Comparison of ENCODE assay signal across 27 cellular contexts in genomic region chr16:87330257-87330624, GRCh38.
"Had no signal": no experiment of that assay in that cellular context is flagged by ENCODE, and none has a peak within 500 bp of the region (broad histone marks: within the 10 kb centered on the region; RNA-seq: fewer than 3 reads in every experiment).

No MANE protein-coding gene starts in this region.

- H3K27me3 Mint-ChIP-seq: activated CD8-positive, alpha-beta memory T cell treated with anti-CD3 and anti-CD28 coated beads, Interleukin-2, amount 10 ng/mL, durations not matched to agents 7 days and 5 days; activated naive CD4-positive, alpha-beta T cell treated with anti-CD3 and anti-CD28 coated beads, Interleukin-2, amount 50 U/mL, for 24 hours; activated T-cell treated with anti-CD3 and anti-CD28 coated beads, Interleukin-2, amount 50 U/mL, for 24 hours; brain had no signal

- H3K36me3 Mint-ChIP-seq: activated naive CD4-positive, alpha-beta T cell treated with anti-CD3 and anti-CD28 coated beads, Interleukin-2, amount 50 U/mL, for 24 hours had no signal

- H3K9me3 Mint-ChIP-seq: activated naive CD4-positive, alpha-beta T cell treated with anti-CD3 and anti-CD28 coated beads, Interleukin-2, amount 50 U/mL, for 24 hours; activated T-cell treated with anti-CD3 and anti-CD28 coated beads, Interleukin-2, amount 50 U/mL, for 24 hours; activated T-helper 1 cell treated with anti-CD3 and anti-CD28 coated beads, Interleukin-12 subunit alpha, Interleukin-12 subunit beta, Interleukin-2, Interleukin-4 antibody, amounts not matched to agents 30 ng/mL and 10 ng/mL and 1 ng/mL, durations not matched to agents 14 hours and 24 hours and 36 hours; brain; T-helper 1 cell treated with Interleukin-12 subunit alpha and Interleukin-12 subunit beta and Interleukin-4 antibody, amounts not matched to agents 30 μg/mL and 1 μg/mL, for 36 hours; WTC11 had no signal

- H3K27ac Mint-ChIP-seq: activated naive CD4-positive, alpha-beta T cell treated with anti-CD3 and anti-CD28 coated beads, Interleukin-2, amount 50 U/mL, for 24 hours; activated T-cell treated with anti-CD3 and anti-CD28 coated beads, Interleukin-2, amount 50 U/mL, for 24 hours; activated T-helper 1 cell treated with anti-CD3 and anti-CD28 coated beads, Interleukin-12 subunit alpha, Interleukin-12 subunit beta, Interleukin-2, Interleukin-4 antibody, amounts not matched to agents 30 ng/mL and 10 ng/mL and 1 ng/mL, durations not matched to agents 14 hours and 24 hours and 36 hours; T-helper 1 cell treated with Interleukin-12 subunit alpha and Interleukin-12 subunit beta and Interleukin-4 antibody, amounts not matched to agents 30 μg/mL and 1 μg/mL, for 36 hours had no signal

- FAIRE-seq: astrocyte, K562 had no signal

- H3K4me3 Mint-ChIP-seq: activated CD8-positive, alpha-beta memory T cell treated with anti-CD3 and anti-CD28 coated beads, Interleukin-2, amount 10 ng/mL, durations not matched to agents 7 days and 5 days; activated naive CD4-positive, alpha-beta T cell treated with anti-CD3 and anti-CD28 coated beads, Interleukin-2, amount 50 U/mL, for 24 hours; activated T-cell treated with anti-CD3 and anti-CD28 coated beads, Interleukin-2, amount 50 U/mL, for 24 hours; activated T-helper 1 cell treated with anti-CD3 and anti-CD28 coated beads, Interleukin-12 subunit alpha, Interleukin-12 subunit beta, Interleukin-2, Interleukin-4 antibody, amounts not matched to agents 30 ng/mL and 10 ng/mL and 1 ng/mL, durations not matched to agents 14 hours and 24 hours and 36 hours; brain; T-helper 1 cell treated with Interleukin-12 subunit alpha and Interleukin-12 subunit beta and Interleukin-4 antibody, amounts not matched to agents 30 μg/mL and 1 μg/mL, for 36 hours; WTC11 had no signal

- H3K4me1 ChIP-seq: Peyer's patch had no signal

- H3K27me3 ChIP-seq: cardiac muscle cell, Peyer's patch had no signal

- H3K4me1 Mint-ChIP-seq: brain had no signal

- H3K27ac ChIP-seq: cardiac muscle cell, Peyer's patch, RWPE1 had no signal

- H3K4me3 ChIP-seq: cardiac muscle cell, K562, Peyer's patch had no signal

- H3K9me3 ChIP-seq: Peyer's patch had no signal

- ATAC-seq: activated CD8-positive, alpha-beta memory T cell treated with anti-CD3 and anti-CD28 coated beads, Interleukin-2, amount 10 ng/mL, durations not matched to agents 7 days and 5 days; K562; WTC11 had no signal

- DNase-seq: activated CD4-positive, alpha-beta T cell treated with anti-CD3 and anti-CD28 coated beads for 48 hours; activated CD4-positive, alpha-beta T cell treated with anti-CD3 and anti-CD28 coated beads, Interleukin-2, amount 50 U/mL, for 48 hours; activated CD4-positive, CD25-positive, alpha-beta regulatory T cell treated with anti-CD3 and anti-CD28 coated beads, Interleukin-2, amount 50 U/mL, for 72 hours; activated CD8-positive, alpha-beta memory T cell treated with anti-CD3 and anti-CD28 coated beads, Interleukin-2, amount 10 ng/mL, durations not matched to agents 7 days and 5 days; activated effector memory CD4-positive, alpha-beta T cell treated with Interleukin-2 at 50 U/mL for 16 hours; activated naive CD4-positive, alpha-beta T cell; activated T-cell treated with anti-CD3 and anti-CD28 coated beads, Interleukin-2, amount 50 U/mL, for 24 hours; amygdala; Karpas-422; MM.1S; NCI-H1105 treated with DMSO at 0.1 percent for 48 hours; NCI-H146; NCI-H187 treated with DMSO at 0.1 percent for 48 hours; NCI-H2081 treated with DMSO at 0.1 percent for 48 hours; NCI-H446; NCI-H524; SHP77 treated with DMSO at 0.1 percent for 48 hours had no signal
